ENCODE assay signal across 1 cellular context in the genomic region with DNA sequence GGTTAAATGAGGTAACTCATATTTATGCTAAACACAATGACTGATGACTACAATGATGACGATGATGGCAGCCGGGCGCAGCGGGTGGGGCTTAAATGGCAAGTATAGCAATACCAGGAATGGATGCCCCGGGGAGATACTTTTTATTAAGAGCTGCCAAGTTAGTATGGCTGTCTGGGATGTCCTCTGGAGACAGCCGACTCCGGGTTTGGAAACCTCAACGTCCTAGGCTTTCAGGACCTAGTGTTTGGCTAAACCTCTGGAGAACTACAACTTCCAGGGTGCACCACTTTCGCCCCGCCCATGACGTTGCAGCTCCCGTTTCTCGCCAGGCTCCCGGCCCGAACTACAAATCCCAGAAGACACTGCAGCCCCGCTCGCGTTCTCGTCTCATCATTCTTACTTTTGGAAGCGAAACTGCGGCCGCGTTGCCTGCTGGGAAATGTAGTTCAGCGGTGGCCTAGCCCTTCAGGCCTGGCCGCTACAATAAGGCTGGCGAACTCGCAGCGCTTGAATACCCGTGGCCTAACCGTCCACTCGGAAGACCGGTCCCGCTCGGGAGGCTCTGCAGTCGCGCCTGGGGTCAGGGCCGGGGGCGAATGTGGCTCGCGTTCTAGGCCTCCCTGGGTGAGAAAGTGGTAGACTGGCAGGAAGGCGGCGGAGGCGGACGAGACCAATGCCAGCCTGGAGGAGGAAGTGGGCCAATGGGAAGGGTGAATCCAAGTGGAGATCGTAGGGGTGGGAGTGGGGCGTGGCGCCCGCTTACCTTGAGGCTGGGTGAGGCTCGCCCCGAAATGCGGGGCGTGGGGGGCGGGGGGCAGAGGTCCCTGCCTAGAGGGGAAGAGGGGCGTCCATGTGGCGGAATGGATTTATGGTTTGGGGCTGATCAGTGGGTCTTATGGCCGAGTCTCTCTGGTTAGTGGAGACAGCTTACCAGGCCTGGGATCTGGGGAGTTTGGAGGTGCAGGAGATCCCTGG.
TF ChIP-seq lines count a peak whose summit lies in the region.

A gene (plus strand): TSS at position 463 of the 978 bp plus-strand sequence. CDS start 2,221 bp downstream, outside the sequence.

TF ChIP-seq in SK-N-SH, 30 proteins besides CTCF, POLR2A, EP300 and RAD21 (continued from another document):
- TF ChIP-seq, protein P1, sequence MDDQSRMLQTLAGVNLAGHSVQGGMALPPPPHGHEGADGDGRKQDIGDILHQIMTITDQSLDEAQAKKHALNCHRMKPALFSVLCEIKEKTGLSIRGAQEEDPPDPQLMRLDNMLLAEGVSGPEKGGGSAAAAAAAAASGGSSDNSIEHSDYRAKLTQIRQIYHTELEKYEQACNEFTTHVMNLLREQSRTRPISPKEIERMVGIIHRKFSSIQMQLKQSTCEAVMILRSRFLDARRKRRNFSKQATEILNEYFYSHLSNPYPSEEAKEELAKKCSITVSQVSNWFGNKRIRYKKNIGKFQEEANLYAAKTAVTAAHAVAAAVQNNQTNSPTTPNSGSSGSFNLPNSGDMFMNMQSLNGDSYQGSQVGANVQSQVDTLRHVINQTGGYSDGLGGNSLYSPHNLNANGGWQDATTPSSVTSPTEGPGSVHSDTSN (IDR thresholded peaks at IDR 0.05): no peak
- TF ChIP-seq FOXJ3 (CRISPR knock-in tag; IDR thresholded peaks at IDR 0.05) (no peak), YY1 (IDR thresholded peaks at IDR 0.05; ENCODE audit: low read depth) (peak; percentile 81; the same call in 1 of the 2 replicates), NFIC (IDR thresholded peaks at IDR 0.05; ENCODE audit: borderline replicate concordance) (no peak), TEAD4 (IDR thresholded peaks at IDR 0.05; ENCODE audit: borderline replicate concordance, insufficient read depth) (no peak)
- TF ChIP-seq, protein P2, sequence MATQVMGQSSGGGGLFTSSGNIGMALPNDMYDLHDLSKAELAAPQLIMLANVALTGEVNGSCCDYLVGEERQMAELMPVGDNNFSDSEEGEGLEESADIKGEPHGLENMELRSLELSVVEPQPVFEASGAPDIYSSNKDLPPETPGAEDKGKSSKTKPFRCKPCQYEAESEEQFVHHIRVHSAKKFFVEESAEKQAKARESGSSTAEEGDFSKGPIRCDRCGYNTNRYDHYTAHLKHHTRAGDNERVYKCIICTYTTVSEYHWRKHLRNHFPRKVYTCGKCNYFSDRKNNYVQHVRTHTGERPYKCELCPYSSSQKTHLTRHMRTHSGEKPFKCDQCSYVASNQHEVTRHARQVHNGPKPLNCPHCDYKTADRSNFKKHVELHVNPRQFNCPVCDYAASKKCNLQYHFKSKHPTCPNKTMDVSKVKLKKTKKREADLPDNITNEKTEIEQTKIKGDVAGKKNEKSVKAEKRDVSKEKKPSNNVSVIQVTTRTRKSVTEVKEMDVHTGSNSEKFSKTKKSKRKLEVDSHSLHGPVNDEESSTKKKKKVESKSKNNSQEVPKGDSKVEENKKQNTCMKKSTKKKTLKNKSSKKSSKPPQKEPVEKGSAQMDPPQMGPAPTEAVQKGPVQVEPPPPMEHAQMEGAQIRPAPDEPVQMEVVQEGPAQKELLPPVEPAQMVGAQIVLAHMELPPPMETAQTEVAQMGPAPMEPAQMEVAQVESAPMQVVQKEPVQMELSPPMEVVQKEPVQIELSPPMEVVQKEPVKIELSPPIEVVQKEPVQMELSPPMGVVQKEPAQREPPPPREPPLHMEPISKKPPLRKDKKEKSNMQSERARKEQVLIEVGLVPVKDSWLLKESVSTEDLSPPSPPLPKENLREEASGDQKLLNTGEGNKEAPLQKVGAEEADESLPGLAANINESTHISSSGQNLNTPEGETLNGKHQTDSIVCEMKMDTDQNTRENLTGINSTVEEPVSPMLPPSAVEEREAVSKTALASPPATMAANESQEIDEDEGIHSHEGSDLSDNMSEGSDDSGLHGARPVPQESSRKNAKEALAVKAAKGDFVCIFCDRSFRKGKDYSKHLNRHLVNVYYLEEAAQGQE (IDR thresholded peaks at IDR 0.05; ENCODE audit: low read depth, low read length): no peak
